Comparison of ENCODE assay signal across 8 cellular contexts in genomic region chr16:53071748-53072301, GRCh38. TPM values are rescaled to one million over a fixed set of nuclear protein-coding genes. Genes with fewer than 3 reads are reported as not detected.
DNase-seq lines count a peak whose midpoint lies in the region; ATAC-seq, FAIRE-seq and TF ChIP-seq lines count a peak whose summit lies in the region.

No MANE protein-coding gene starts in this region.

- FAIRE-seq in D721Med (lab: Jason Lieb, UNC): no peak

- ATAC-seq in natural killer cell: peak in 1 of 3 donors; percentile 52
- no peak for ATAC-seq in natural killer cell treated with Interleukin-12 subunit alpha and Interleukin-12 subunit beta and Interleukin-15 and Interleukin-18, amount 100 ng/mL, for 72 hours
- ATAC-seq in HG03457 (IDR thresholded peaks at IDR 0.05; ENCODE audit: unreplicated experiment): no peak

- H3K9me3 ChIP-seq in skeletal muscle tissue (ENCODE audit: control insufficient read depth in 3 of 3, low read length in 3 of 3): no peaks in the 10 kb centered on the region

- H3K4me3 Mint-ChIP-seq in natural killer cell: peak overlapping the region; percentile 15
- H3K4me3 Mint-ChIP-seq in natural killer cell treated with Interleukin-12 subunit alpha and Interleukin-12 subunit beta and Interleukin-15 and Interleukin-18, amount 100 ng/mL, for 72 hours: no peak overlapping the region
- peak overlapping the region; percentile 24 for H3K4me3 Mint-ChIP-seq in glutamatergic neuron (ENCODE audit: unreplicated experiment)

- no peak for TF ChIP-seq CTCF in natural killer cell (IDR thresholded peaks at IDR 0.05)
- TF ChIP-seq CTCF in glutamatergic neuron (IDR thresholded peaks at IDR 0.05; ENCODE audit: partially characterized antibody, unreplicated experiment): no peak
- TF ChIP-seq CTCF in D721Med (IDR thresholded peaks at IDR 0.05; ENCODE audit: insufficient read depth, missing control alignments): no peak

- peak overlapping the region in 2 of 3 donors; percentile 9 to 50 for H3K4me3 ChIP-seq in skeletal muscle tissue (ENCODE audit: low read length in 3 of 3)

- H3K4me1 Mint-ChIP-seq in natural killer cell (peaks cover 46 to 67% of the 10 kb centered on the region in 2 donors), glutamatergic neuron (ENCODE audit: low read depth, unreplicated experiment) (peaks cover 10% of the 10 kb centered on the region)
- peaks cover 26 to 38% of the 10 kb centered on the region in 2 donors for H3K4me1 Mint-ChIP-seq in natural killer cell treated with Interleukin-12 subunit alpha and Interleukin-12 subunit beta and Interleukin-15 and Interleukin-18, amount 100 ng/mL, for 72 hours (ENCODE audit: low read depth in 2 of 2)

- H3K27me3 Mint-ChIP-seq in natural killer cell (ENCODE audit: low read depth in 2 of 2): no peaks in the 10 kb centered on the region
- no peaks in the 10 kb centered on the region for H3K27me3 Mint-ChIP-seq in natural killer cell treated with Interleukin-12 subunit alpha and Interleukin-12 subunit beta and Interleukin-15 and Interleukin-18, amount 100 ng/mL, for 72 hours
- peaks cover 2% of the 10 kb centered on the region for H3K27me3 Mint-ChIP-seq in glutamatergic neuron (ENCODE audit: unreplicated experiment)

- DNase-seq in natural killer cell (no peak), NCI-H1092 (lab: John Stamatoyannopoulos, UW) (peak; percentile 72), glutamatergic neuron (no peak), NCI-H2107 (lab: John Stamatoyannopoulos, UW) (no peak), D721Med (ENCODE audit: insufficient read length, low spot score) (no peak)
- DNase-seq in natural killer cell treated with Interleukin-12 subunit alpha and Interleukin-12 subunit beta and Interleukin-15 and Interleukin-18, amount 100 ng/mL, for 72 hours (ENCODE audit: low spot score): no peak

- peak overlapping the region in 1 of 3 donors; percentile 27 for H3K9ac ChIP-seq in skeletal muscle tissue (ENCODE audit: low read depth in 1 of 3, low read length in 3 of 3)

- H3K9me3 Mint-ChIP-seq in natural killer cell (no peaks in the 10 kb centered on the region), glutamatergic neuron (ENCODE audit: unreplicated experiment) (peaks cover 9% of the 10 kb centered on the region)
- no peaks in the 10 kb centered on the region for H3K9me3 Mint-ChIP-seq in natural killer cell treated with Interleukin-12 subunit alpha and Interleukin-12 subunit beta and Interleukin-15 and Interleukin-18, amount 100 ng/mL, for 72 hours

- no peaks in the 10 kb centered on the region for H3K36me3 ChIP-seq in skeletal muscle tissue (ENCODE audit: control insufficient read depth in 3 of 3, insufficient read depth in 3 of 3, low read length in 3 of 3)

- peak overlapping the region; percentile 60 for H3K27ac ChIP-seq in skeletal muscle tissue (ENCODE audit: low read depth, low read length)

- no peaks in the 10 kb centered on the region for H3K27me3 ChIP-seq in skeletal muscle tissue (ENCODE audit: control insufficient read depth in 3 of 3, insufficient read depth in 3 of 3, low read length in 3 of 3)

- H3K27ac Mint-ChIP-seq in natural killer cell: peak overlapping the region in 1 of 2 donors; percentile 53
- H3K27ac Mint-ChIP-seq in natural killer cell treated with Interleukin-12 subunit alpha and Interleukin-12 subunit beta and Interleukin-15 and Interleukin-18, amount 100 ng/mL, for 72 hours: no peak overlapping the region
- peak overlapping the region; percentile 80 for H3K27ac Mint-ChIP-seq in glutamatergic neuron (ENCODE audit: unreplicated experiment)

- peaks cover 6 to 21% (median 13%) of the 10 kb centered on the region in 3 donors for H3K4me1 ChIP-seq in skeletal muscle tissue (ENCODE audit: control insufficient read depth in 3 of 3, insufficient read depth in 3 of 3, low read length in 3 of 3)

- H3K36me3 Mint-ChIP-seq in natural killer cell (no peaks in the 10 kb centered on the region), glutamatergic neuron (ENCODE audit: unreplicated experiment) (peaks cover 17% of the 10 kb centered on the region)
- peaks cover 5% of the 10 kb centered on the region for H3K36me3 Mint-ChIP-seq in natural killer cell treated with Interleukin-12 subunit alpha and Interleukin-12 subunit beta and Interleukin-15 and Interleukin-18, amount 100 ng/mL, for 72 hours

- intact Hi-C loops in natural killer cell (cut with micrococcal nuclease): no loop called here

RNA-seq across cellular contexts. Expression of gene CHD9, which starts 17.0 kb away (rescaled TPM):
- total RNA-seq in natural killer cell (10 to 100 TPM; 81.4 to 85.2 (median 81.9) TPM), glutamatergic neuron (ENCODE audit: unreplicated experiment) (120 TPM), skeletal muscle tissue (69.4 TPM)
- 10 to 100 TPM; 29.2 to 38.1 TPM for total RNA-seq in natural killer cell treated with Interleukin-12 subunit alpha and Interleukin-12 subunit beta and Interleukin-15 and Interleukin-18, amount 100 ng/mL, for 72 hours

RNA-seq across cellular contexts. Expression of gene CHD9NB, which starts 19.1 kb away (rescaled TPM):
- total RNA-seq in natural killer cell (under 1 TPM in 1 of 3 donors, not detected in 2; 0.26 TPM), glutamatergic neuron (ENCODE audit: unreplicated experiment) (1.8 TPM), skeletal muscle tissue (0.52 TPM)
- total RNA-seq in natural killer cell treated with Interleukin-12 subunit alpha and Interleukin-12 subunit beta and Interleukin-15 and Interleukin-18, amount 100 ng/mL, for 72 hours: under 1 TPM in 1 of 2 donors, not detected in 1; 0.17 TPM
